ENCODE assay signal across 8 cellular contexts in genomic region chr17:40343126-40344119, GRCh38. TPM values are rescaled to one million over a fixed set of nuclear protein-coding genes. Genes with fewer than 3 reads are reported as not detected.
DNase-seq lines count a peak whose midpoint lies in the region; ATAC-seq and TF ChIP-seq lines count a peak whose summit lies in the region.

No MANE protein-coding gene starts in this region.

- peak overlapping the region; percentile 85 for H3K4me3 Mint-ChIP-seq in activated B cell treated with CpG ODN at 0.5 μM for 24 hours

- H3K4me1 Mint-ChIP-seq in activated B cell treated with CpG ODN at 0.5 μM for 24 hours, result peaks cover 85% of the 10 kb centered on the region

- DNase-seq in HFF-Myc (ENCODE audit: extremely low read depth, low read depth) (no peak), activated B cell treated with CpG ODN at 0.5 μM for 24 hours (no peak), left cardiac atrium (peak; percentile 70), skeletal muscle cell (ENCODE audit: low read depth) (no peak), PC-3 (no peak)
- DNase-seq in activated CD8-positive, alpha-beta memory T cell treated with anti-CD3 and anti-CD28 coated beads for 24 hours, result no peak

- no peaks in the 10 kb centered on the region for H3K9me3 ChIP-seq in PC-3 (ENCODE audit: low read length)

- ATAC-seq in activated B cell treated with CpG ODN at 0.5 μM for 24 hours (ENCODE audit: low read depth) (peak; percentile 8), left cardiac atrium (no peak), GM18511 (IDR thresholded peaks at IDR 0.05; ENCODE audit: unreplicated experiment) (no peak), GM21737 (IDR thresholded peaks at IDR 0.05; ENCODE audit: unreplicated experiment) (no peak), PC-3 (no peak)

- H3K27me3 Mint-ChIP-seq in activated B cell treated with CpG ODN at 0.5 μM for 24 hours, result no peaks in the 10 kb centered on the region

- H3K27me3 ChIP-seq in PC-3 (ENCODE audit: low read length), result no peaks in the 10 kb centered on the region

- peaks cover 7% of the 10 kb centered on the region for H3K4me1 ChIP-seq in PC-3 (ENCODE audit: insufficient read depth, low read length)

- peaks cover 26% of the 10 kb centered on the region for H3K36me3 Mint-ChIP-seq in activated B cell treated with CpG ODN at 0.5 μM for 24 hours (ENCODE audit: low read depth)

- H3K27ac ChIP-seq in PC-3 (ENCODE audit: low read length), result no peak overlapping the region

- no peak overlapping the region for H2AFZ ChIP-seq in PC-3 (ENCODE audit: low read length)

- POLR2A ChIA-PET in activated B cell treated with CpG ODN at 0.5 μM for 24 hours (lab: Charles Lee) (interaction anchor here (0.6 to 7.6 kb wide), 7 partner anchors 10 to 220 kb away, joined by 3 to 96 read pairs (median 4); no protein-coding TSS in a partner anchor), PC-3 (lab: Charles Lee; ENCODE audit: unreplicated experiment) (no interaction called here)

- intact Hi-C loops in activated B cell treated with CpG ODN at 0.5 μM for 24 hours (cut with micrococcal nuclease), result no loop called here
- intact Hi-C loops in left cardiac atrium (cut with DNase I), result no loop called here
- intact Hi-C loops in PC-3 (cut with micrococcal nuclease), result loop anchor here (5.0 kb wide), 1 partner anchor 41 kb away; no protein-coding TSS in a partner anchor

- H3K4me3 ChIP-seq in HFF-Myc (replicated peaks; ENCODE audit: low read depth, low read length) (peak overlapping the region; percentile 42), skeletal muscle cell (ENCODE audit: low read depth, low read length) (peak overlapping the region; percentile 57), PC-3 (ENCODE audit: low read length) (no peak overlapping the region)

- H3F3A ChIP-seq in PC-3 (ENCODE audit: low read length, unreplicated experiment), result no peaks in the 10 kb centered on the region

- no peaks in the 10 kb centered on the region for H3K36me3 ChIP-seq in PC-3 (ENCODE audit: low read depth, low read length)

- H3K4me2 ChIP-seq in PC-3 (ENCODE audit: low read length), result no peak overlapping the region

- BruUV-seq in PC-3 (replicated peaks; lab: Mats Ljungman, UMichigan), result no TSS peak

- CTCF ChIA-PET in activated B cell treated with CpG ODN at 0.5 μM for 24 hours (lab: Charles Lee), result interaction anchor here (1.0 to 5.7 kb wide), 3 partner anchors 12 to 43 kb away, joined by 3 to 36 read pairs (median 18); no protein-coding TSS in a partner anchor
- CTCF ChIA-PET in PC-3 (lab: Charles Lee), result no interaction called here

- H4K20me1 ChIP-seq in PC-3 (ENCODE audit: low read length), result no peaks in the 10 kb centered on the region

- H3K27ac Mint-ChIP-seq in activated B cell treated with CpG ODN at 0.5 μM for 24 hours, result peak overlapping the region; percentile 76

- H3K9me3 Mint-ChIP-seq in activated B cell treated with CpG ODN at 0.5 μM for 24 hours, result no peaks in the 10 kb centered on the region

- H3K79me2 ChIP-seq in PC-3 (ENCODE audit: low read length), result peaks cover 8% of the 10 kb centered on the region; the same call in 1 of the 2 replicates

- TF ChIP-seq CTCF in HFF-Myc (IDR thresholded peaks at IDR 0.05; ENCODE audit: low read depth, low read length, missing control alignments) (no peak), activated B cell treated with CpG ODN at 0.5 μM for 24 hours (IDR thresholded peaks at IDR 0.05) (no peak), PC-3 (conservative IDR thresholded peaks at IDR 0.05; ENCODE audit: low read depth, low read length) (no peak)

- no peak overlapping the region for H3K9ac ChIP-seq in PC-3 (ENCODE audit: low read length)

- H3K9me2 ChIP-seq in PC-3 (replicated peaks; ENCODE audit: low read length), result no peaks in the 10 kb centered on the region

RNA-seq across cellular contexts. Expression of gene GJD3, which starts 21.1 kb away (rescaled TPM):
- total RNA-seq in activated B cell treated with CpG ODN at 0.5 μM for 24 hours (not detected in 2 replicates), left cardiac atrium (1 to 10 TPM; 1.2 to 1.3 TPM), PC-3 (2014; rRNA removed) (not detected in 2 replicates)

RNA-seq across cellular contexts. Expression of gene RARA, which starts 34.4 kb away (rescaled TPM):
- total RNA-seq in activated B cell treated with CpG ODN at 0.5 μM for 24 hours (71.2 and 72.5 TPM in 2 replicates), left cardiac atrium (10 to 100 TPM; 23.3 to 43.8 TPM), PC-3 (2014; rRNA removed) (19.6 and 23.8 TPM in 2 replicates)

RNA-seq across cellular contexts. Expression of gene CDC6, which starts 55.7 kb away (rescaled TPM):
- total RNA-seq in activated B cell treated with CpG ODN at 0.5 μM for 24 hours (9.2 and 9.7 TPM in 2 replicates), left cardiac atrium (1 to 10 TPM; 1.3 to 1.9 TPM), PC-3 (2014; rRNA removed) (48.9 and 58.3 TPM in 2 replicates)
